Comparison of ENCODE assay signal across 22 cellular contexts in genomic region chr6:51108563-51109234, GRCh38.
"Had no signal": no experiment of that assay in that cellular context is flagged by ENCODE, and none has a peak within 500 bp of the region (broad histone marks: within the 10 kb centered on the region; RNA-seq: fewer than 3 reads in every experiment).

No MANE protein-coding gene starts in this region.

- H3K9me3 ChIP-seq: testis, transverse colon had no signal

- FAIRE-seq: frontal cortex, islet of Langerhans had no signal

- DNase-seq: activated CD4-positive, alpha-beta T cell treated with anti-CD3 and anti-CD28 coated beads for 1 hour; activated CD4-positive, alpha-beta T cell treated with anti-CD3 and anti-CD28 coated beads, Interleukin-2, amount 10 ng/mL, durations not matched to agents 7 days and 5 days; activated CD8-positive, alpha-beta T cell treated with anti-CD3 and anti-CD28 coated beads for 36 hours; activated naive CD4-positive, alpha-beta T cell; activated T-cell treated with anti-CD3 and anti-CD28 coated beads, Interleukin-2, amount 50 U/mL, for 4 hours; anterior cingulate cortex; brain microvascular endothelial cell; endodermal cell; left ventricle myocardium inferior; posterior cingulate gyrus; right cardiac atrium; spleen; stimulated activated naive CD4-positive, alpha-beta T cell; T-helper 17 cell; T1000; testis; transverse colon had no signal

- ATAC-seq: activated CD8-positive, alpha-beta T cell treated with anti-CD3 and anti-CD28 coated beads for 36 hours; activated naive CD4-positive, alpha-beta T cell treated with anti-CD3 and anti-CD28 coated beads, Interleukin-2, amount 50 U/mL, for 72 hours; activated T-cell treated with anti-CD3 and anti-CD28 coated beads, Interleukin-2, amount 50 U/mL, for 4 hours; esophagus mucosa; right cardiac atrium; T-helper 17 cell had no signal

- H3K4me3 ChIP-seq: left ventricle myocardium inferior, lung, spleen, testis, transverse colon had no signal

- H3K27ac ChIP-seq: brain microvascular endothelial cell, left ventricle myocardium inferior, spleen, testis, transverse colon had no signal

- H3K4me1 ChIP-seq: left ventricle myocardium inferior, spleen, testis, transverse colon had no signal

- H3K27me3 ChIP-seq: brain microvascular endothelial cell, spleen, testis, transverse colon had no signal

- H3K36me3 ChIP-seq: brain microvascular endothelial cell, left ventricle myocardium inferior, spleen, transverse colon had no signal
